In genomic region chr13:72208112-72208645, GRCh38 we compare ENCODE assay signal across 15 cellular contexts.
A peak's percentile ranks its signal among the peaks of the same experiment; 100 is the strongest.
DNase-seq lines count a peak whose midpoint lies in the region; ATAC-seq and TF ChIP-seq lines count a peak whose summit lies in the region.
"Had no signal": no experiment of that assay in that cellular context is flagged by ENCODE, and none has a peak within 500 bp of the region (broad histone marks: within the 10 kb centered on the region; RNA-seq: fewer than 3 reads in every experiment).

No MANE protein-coding gene starts in this region.

- no peak for TF ChIP-seq POLR2A in GM18505 (IDR thresholded peaks at IDR 0.05; ENCODE audit: borderline replicate concordance, extremely low read depth, insufficient read depth, insufficient read length)

- H3K4me1 Mint-ChIP-seq in stimulated activated effector memory CD8-positive, alpha-beta T cell treated with anti-CD3 and anti-CD28 coated beads, Interleukin-12 subunit alpha, Interleukin-12 subunit beta, amount 100 ng/mL, for 72 hours = no peaks in the 10 kb centered on the region
- H3K4me1 Mint-ChIP-seq: CD14-positive monocyte, H9 had no signal

- H3K27ac Mint-ChIP-seq in stimulated activated effector memory CD8-positive, alpha-beta T cell treated with anti-CD3 and anti-CD28 coated beads, Interleukin-12 subunit alpha, Interleukin-12 subunit beta, amount 100 ng/mL, for 72 hours = no peak overlapping the region
- H3K27ac Mint-ChIP-seq: CD14-positive monocyte, H9 had no signal

- no peaks in the 10 kb centered on the region for H3K36me3 Mint-ChIP-seq in stimulated activated effector memory CD8-positive, alpha-beta T cell treated with anti-CD3 and anti-CD28 coated beads, Interleukin-12 subunit alpha, Interleukin-12 subunit beta, amount 100 ng/mL, for 72 hours
- H3K36me3 Mint-ChIP-seq: CD14-positive monocyte had no signal

- no peak overlapping the region for H3K4me3 Mint-ChIP-seq in stimulated activated effector memory CD8-positive, alpha-beta T cell treated with anti-CD3 and anti-CD28 coated beads, Interleukin-12 subunit alpha, Interleukin-12 subunit beta, amount 100 ng/mL, for 72 hours
- H3K4me3 Mint-ChIP-seq: CD14-positive monocyte, H9 had no signal

- peak; percentile 4 for DNase-seq in AG08395 (ENCODE audit: low spot score)
- DNase-seq in HT1080 (ENCODE audit: low read depth) = peak; percentile 6
- peak; percentile 34 for DNase-seq in RPMI7951 (ENCODE audit: low read depth)
- peak; percentile 1 for DNase-seq in left kidney (ENCODE audit: low read depth, low spot score)
- no peak for DNase-seq in stimulated activated effector memory CD8-positive, alpha-beta T cell treated with anti-CD3 and anti-CD28 coated beads, Interleukin-12 subunit alpha, Interleukin-12 subunit beta, amount 100 ng/mL, for 72 hours (ENCODE audit: low spot score in 2 of 2)
- DNase-seq in OCI-M1 (lab: John Stamatoyannopoulos, UW) = no peak
- DNase-seq: H9, NCI-H1417 treated with DMSO at 0.1 percent for 48 hours, NCI-H2029, NCI-H526 treated with DMSO at 0.1 percent for 48 hours, SJCRH30 had no signal

- ATAC-seq in GM18505 (IDR thresholded peaks at IDR 0.05; ENCODE audit: unreplicated experiment) = no peak
- no peak for ATAC-seq in HG02981 (IDR thresholded peaks at IDR 0.05; ENCODE audit: unreplicated experiment)
- ATAC-seq in stimulated activated effector memory CD8-positive, alpha-beta T cell treated with anti-CD3 and anti-CD28 coated beads, Interleukin-12 subunit alpha, Interleukin-12 subunit beta, amount 100 ng/mL, for 72 hours = no peak
- ATAC-seq: A549 had no signal

- peaks cover 9% of the 10 kb centered on the region for H3K9me3 Mint-ChIP-seq in stimulated activated effector memory CD8-positive, alpha-beta T cell treated with anti-CD3 and anti-CD28 coated beads, Interleukin-12 subunit alpha, Interleukin-12 subunit beta, amount 100 ng/mL, for 72 hours
- H3K9me3 Mint-ChIP-seq: H9 had no signal

Comparison
In these comparisons a context has a peak if more than half of its experiments do, and no peak if none do; other contexts are left out.
1. DNase-seq: peak in AG08395 (single experiment), HT1080 (single experiment), RPMI7951 (single experiment) and left kidney (single experiment); none in stimulated activated effector memory CD8-positive, alpha-beta T cell treated with anti-CD3 and anti-CD28 coated beads, Interleukin-12 subunit alpha, Interleukin-12 subunit beta, amount 100 ng/mL, for 72 hours (0 of 2) and OCI-M1 (single experiment).